ENCODE assay signal across 8 cellular contexts in genomic region chr12:53696285-53696654, GRCh38. TPM values are rescaled to one million over a fixed set of nuclear protein-coding genes. Genes with fewer than 3 reads are reported as not detected.
DNase-seq lines count a peak whose midpoint lies in the region; ATAC-seq and TF ChIP-seq lines count a peak whose summit lies in the region.

No MANE protein-coding gene starts in this region.

- no peak overlapping the region for H2AK5ac ChIP-seq in mesendoderm (ENCODE audit: low read length)

- H3F3A ChIP-seq in Loucy (ENCODE audit: low read depth) = no peaks in the 10 kb centered on the region

- H3K9ac ChIP-seq in Loucy (ENCODE audit: low read depth, low read length, poor library complexity, severe bottlenecking) (no peak overlapping the region), mesendoderm (ENCODE audit: low read length) (peak overlapping the region; percentile 51)

- no peak overlapping the region for H4K5ac ChIP-seq in mesendoderm (ENCODE audit: low read length)

- H3K27ac ChIP-seq in SJSA1 = no peak overlapping the region
- H3K27ac ChIP-seq in esophagus (ENCODE audit: low read depth in 2 of 2, low read length in 1 of 2) = no peak overlapping the region
- H3K27ac ChIP-seq in mesendoderm (ENCODE audit: low read depth, low read length) = no peak overlapping the region

- H3K79me2 ChIP-seq in Loucy (ENCODE audit: insufficient read depth, low read length) = no peaks in the 10 kb centered on the region
- H3K79me2 ChIP-seq in mesendoderm (ENCODE audit: control insufficient read depth, insufficient read depth, low read length) = no peaks in the 10 kb centered on the region

- no peak overlapping the region for H3K18ac ChIP-seq in mesendoderm (ENCODE audit: low read length)

- H3K36me3 ChIP-seq in Loucy (ENCODE audit: insufficient read depth, low read length) (no peaks in the 10 kb centered on the region), SJSA1 (no peaks in the 10 kb centered on the region), esophagus (ENCODE audit: control insufficient read depth in 2 of 2, insufficient read depth in 2 of 2, low read length in 1 of 2) (no peaks in the 10 kb centered on the region), mesendoderm (ENCODE audit: control insufficient read depth, insufficient read depth, low read length) (no peaks in the 10 kb centered on the region)

- no peaks in the 10 kb centered on the region for H3K79me1 ChIP-seq in mesendoderm (ENCODE audit: low read length)

- H2BK5ac ChIP-seq in mesendoderm (ENCODE audit: low read length) = no peak overlapping the region

- no peak overlapping the region for H2BK120ac ChIP-seq in mesendoderm (ENCODE audit: low read depth, low read length)

- H3K23ac ChIP-seq in mesendoderm (ENCODE audit: low read length) = no peak overlapping the region

- H3K9me2 ChIP-seq in Loucy (replicated peaks; ENCODE audit: low read depth, low read length) = no peaks in the 10 kb centered on the region

- H2AFZ ChIP-seq in Loucy (ENCODE audit: low read length) = peak overlapping the region; percentile 84; the same call in 1 of the 2 replicates

- TF ChIP-seq CTCF in Loucy (conservative IDR thresholded peaks at IDR 0.05; ENCODE audit: low read length) = no peak

- peak overlapping the region; percentile 71 for H3K4me3 ChIP-seq in Loucy (ENCODE audit: low read length, poor library complexity, severe bottlenecking)
- H3K4me3 ChIP-seq in SJSA1 = no peak overlapping the region
- peak overlapping the region; percentile 22 to 38 for H3K4me3 ChIP-seq in esophagus (ENCODE audit: low read depth in 1 of 2, low read length in 2 of 2)
- peak overlapping the region; percentile 9 for H3K4me3 ChIP-seq in mesendoderm (ENCODE audit: low read length)

- no peaks in the 10 kb centered on the region for H4K20me1 ChIP-seq in Loucy (ENCODE audit: insufficient read depth, low read length, poor library complexity, severe bottlenecking)

- peak overlapping the region; percentile 53 for H3K56ac ChIP-seq in mesendoderm (ENCODE audit: low read length)

- peak; percentile 92 for DNase-seq in ELR (ENCODE audit: low read depth)
- DNase-seq in SJSA1 (ENCODE audit: low read depth in 1 of 2, low spot score in 2 of 2) = peak; percentile 48 to 63
- DNase-seq in mesendoderm = peak; percentile 98
- peak; percentile 75 for DNase-seq in ureter (ENCODE audit: low spot score)

- no peaks in the 10 kb centered on the region for H3K27me3 ChIP-seq in Loucy (ENCODE audit: insufficient read depth, low read length, poor library complexity, severe bottlenecking)
- peaks cover 50% of the 10 kb centered on the region for H3K27me3 ChIP-seq in SJSA1 (replicated peaks)
- H3K27me3 ChIP-seq in esophagus (ENCODE audit: control insufficient read depth in 1 of 2, insufficient read depth in 2 of 2, low read length in 2 of 2) = peaks cover 0 to 3% of the 10 kb centered on the region in 2 donors
- peaks cover 30% of the 10 kb centered on the region for H3K27me3 ChIP-seq in mesendoderm (ENCODE audit: insufficient read depth, low read length, poor library complexity)

- 5 to 6% methylated on average over 11 of the region's 11 CpGs for WGBS in esophagus, 2 donors
- WGBS in mesendoderm (ENCODE audit: extremely low coverage, insufficient coverage, low lambda C conversion rate) = no CpG with 5 or more reads among the region's 11 CpGs

- peak overlapping the region; percentile 84 for H3K4me2 ChIP-seq in Loucy (ENCODE audit: low read depth, low read length, poor library complexity, severe bottlenecking)
- H3K4me2 ChIP-seq in mesendoderm (ENCODE audit: low read length) = peak overlapping the region; percentile 65

- peaks cover 13% of the 10 kb centered on the region for H3K4me1 ChIP-seq in Loucy (ENCODE audit: insufficient read depth, low read length, poor library complexity, severe bottlenecking)
- H3K4me1 ChIP-seq in SJSA1 (replicated peaks) = peaks cover 8% of the 10 kb centered on the region; the same call in 1 of the 2 replicates
- H3K4me1 ChIP-seq in esophagus (ENCODE audit: control insufficient read depth in 2 of 2, insufficient read depth in 2 of 2, low read length in 1 of 2) = peaks cover 4 to 5% of the 10 kb centered on the region in 2 donors
- peaks cover 3% of the 10 kb centered on the region for H3K4me1 ChIP-seq in mesendoderm (ENCODE audit: control insufficient read depth, low read depth, low read length)

- ATAC-seq in GM18502 (IDR thresholded peaks at IDR 0.05; ENCODE audit: poor library complexity, unreplicated experiment) (no peak), HG03469 (IDR thresholded peaks at IDR 0.05; ENCODE audit: unreplicated experiment) (no peak)

- H4K8ac ChIP-seq in mesendoderm (ENCODE audit: low read depth, low read length) = no peak overlapping the region

- H2BK15ac ChIP-seq in mesendoderm (replicated peaks; ENCODE audit: low read depth) = no peak overlapping the region

- H3K9me3 ChIP-seq in Loucy (ENCODE audit: insufficient read depth, low read depth, low read length) (no peaks in the 10 kb centered on the region), SJSA1 (replicated peaks) (no peaks in the 10 kb centered on the region), esophagus (ENCODE audit: control insufficient read depth in 2 of 2, insufficient read depth in 1 of 2, low read depth in 1 of 2, low read length in 1 of 2) (no peaks in the 10 kb centered on the region)

- no peak overlapping the region for H3K4ac ChIP-seq in mesendoderm (ENCODE audit: low read depth, low read length)

RNA-seq across cellular contexts. Expression of gene ATP5MC2, which starts 20.4 kb away (rescaled TPM):
- 273 and 358 TPM in 2 replicates for total RNA-seq in SJSA1 (2014; rRNA removed; shearing (Covaris generic))
- polyA plus RNA-seq in esophagus = 100 to 1,000 TPM; 334 to 466 TPM
- 458 TPM for polyA plus RNA-seq in mesendoderm (2013, experiment 1 of 2)
- polyA plus RNA-seq in mesendoderm (2013, experiment 2 of 2) = 455 TPM
- total RNA-seq in ureter = 341 TPM

RNA-seq across cellular contexts. Expression of gene CALCOCO1, which starts 31.0 kb away (rescaled TPM):
- 19.8 and 27.0 TPM in 2 replicates for total RNA-seq in SJSA1 (2014; rRNA removed; shearing (Covaris generic))
- 10 to 100 TPM; 49.7 to 72.7 TPM for polyA plus RNA-seq in esophagus
- 8.5 TPM for polyA plus RNA-seq in mesendoderm (2013, experiment 1 of 2)
- polyA plus RNA-seq in mesendoderm (2013, experiment 2 of 2) = 8.9 TPM
- total RNA-seq in ureter = 111 TPM

RNA-seq across cellular contexts. Expression of gene CISTR, which starts 55.5 kb away (rescaled TPM):
- total RNA-seq in SJSA1 (2014; rRNA removed; shearing (Covaris generic)) = not detected in 2 replicates
- polyA plus RNA-seq in esophagus = not detected
- not detected for polyA plus RNA-seq in mesendoderm (2013, experiment 1 of 2)
- 0.11 TPM for polyA plus RNA-seq in mesendoderm (2013, experiment 2 of 2)
- total RNA-seq in ureter = not detected
